ENCODE assay signal across 13 cellular contexts in the genomic region with DNA sequence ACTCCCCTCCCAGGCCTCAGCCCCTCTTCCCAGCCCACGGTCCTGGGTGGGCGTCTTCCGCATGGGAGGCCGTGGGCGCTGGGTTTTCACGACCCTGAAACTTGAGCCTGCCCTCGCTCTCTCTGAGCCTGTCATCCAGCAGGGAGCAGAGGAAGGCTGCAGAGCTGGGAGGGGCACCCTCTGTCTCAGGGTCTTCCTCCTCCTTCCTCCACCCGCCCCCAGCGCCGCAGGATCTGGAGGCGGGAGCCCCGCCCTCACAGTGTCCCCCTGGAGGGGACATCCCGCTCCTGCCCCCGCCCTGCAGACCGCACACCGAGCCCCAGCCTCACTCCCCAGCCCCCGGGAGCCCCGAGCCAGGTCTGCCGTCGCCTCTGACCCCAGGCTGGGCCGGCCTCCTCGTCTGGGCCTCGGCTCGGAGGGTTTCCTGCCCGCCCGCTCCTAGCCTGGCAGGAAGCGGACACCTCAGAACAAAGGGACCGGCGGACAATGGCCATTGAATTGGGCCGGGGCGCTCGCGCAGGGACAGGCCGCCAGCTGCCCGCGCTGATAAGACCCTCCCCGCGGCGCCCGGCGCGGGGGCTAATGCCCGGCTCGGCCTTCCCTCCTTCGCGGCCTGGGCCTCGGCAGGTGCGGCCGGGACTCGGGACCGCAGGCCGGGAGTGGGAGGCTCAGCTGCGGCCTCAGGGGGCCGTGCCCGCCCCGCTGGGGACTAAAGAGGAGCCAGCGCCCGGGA. TPM values are rescaled to one million over a fixed set of nuclear protein-coding genes. Genes with fewer than 3 reads are reported as not detected.
DNase-seq lines count a peak whose midpoint lies in the region; ATAC-seq and TF ChIP-seq lines count a peak whose summit lies in the region.
"Had no signal": no experiment of that assay in that cellular context is flagged by ENCODE, and none has a peak within 500 bp of the region (broad histone marks: within the 10 kb centered on the region; RNA-seq: fewer than 3 reads in every experiment).

No MANE protein-coding gene starts in this region.

- peaks cover 19% of the 10 kb centered on the region for H3K4me1 Mint-ChIP-seq in central memory CD8-positive, alpha-beta T cell

- H3K9me3 Mint-ChIP-seq in central memory CD8-positive, alpha-beta T cell: no peaks in the 10 kb centered on the region
- H3K9me3 Mint-ChIP-seq: activated T-helper 17 cell treated with anti-CD3 and anti-CD28 coated beads, Interleukin-2, amount 50 U/mL, for 72 hours; stimulated activated naive B cell treated with anti-CD40 and anti-IgM and Interleukin-4, amounts not matched to agents 10 μg/mL and 1 μg/mL and 100 μg/mL, for 72 hours had no signal

- peak overlapping the region; percentile 75 for H3K23ac ChIP-seq in neuronal stem cell (ENCODE audit: low read depth, low read length, poor library complexity)

- H3K14ac ChIP-seq in neuronal stem cell (ENCODE audit: low read length): no peak overlapping the region

- H3K9me3 ChIP-seq in ES-I3 (ENCODE audit: control insufficient read depth, insufficient read depth, low read length) (no peaks in the 10 kb centered on the region), neuronal stem cell (replicated peaks in 1 of 2; ENCODE audit: control insufficient read depth in 2 of 2, insufficient read depth in 1 of 2, low read depth in 1 of 2, low read length in 2 of 2) (peaks cover 0 to 2% of the 10 kb centered on the region in 2 donors), prostate gland (no peaks in the 10 kb centered on the region)
- H3K9me3 ChIP-seq: SK-N-SH had no signal

- H3K4me2 ChIP-seq in neuronal stem cell (ENCODE audit: insufficient read depth, low read length, poor library complexity, severe bottlenecking): peak overlapping the region; percentile 71
- H3K4me2 ChIP-seq: SK-N-SH had no signal

- H3K36me3 Mint-ChIP-seq in central memory CD8-positive, alpha-beta T cell (ENCODE audit: insufficient read depth): peaks cover 4% of the 10 kb centered on the region
- H3K36me3 Mint-ChIP-seq: stimulated activated naive B cell treated with anti-CD40 and anti-IgM and Interleukin-4, amounts not matched to agents 10 μg/mL and 1 μg/mL and 100 μg/mL, for 72 hours had no signal

- H3K79me1 ChIP-seq in neuronal stem cell (ENCODE audit: low read depth, low read length): peaks cover 1% of the 10 kb centered on the region

- no peak for TF ChIP-seq POLR2A in prostate gland (IDR thresholded peaks at IDR 0.05)

- peaks cover 0 to 4% (median 0%) of the 10 kb centered on the region in 3 experiments for H3K27me3 ChIP-seq in neuronal stem cell (ENCODE audit: control insufficient read depth in 3 of 3, insufficient read depth in 3 of 3, low read depth in 1 of 3, low read length in 3 of 3)
- peaks cover 7% of the 10 kb centered on the region for H3K27me3 ChIP-seq in prostate gland (replicated peaks; ENCODE audit: insufficient read depth)

- H2BK120ac ChIP-seq in neuronal stem cell (ENCODE audit: low read depth, low read length): peak overlapping the region; percentile 92

- ATAC-seq in central memory CD8-positive, alpha-beta T cell (replicated peaks; ENCODE audit: extremely low read depth, poor library complexity, severe bottlenecking): no peak
- no peak for ATAC-seq in HG02852 (IDR thresholded peaks at IDR 0.05; ENCODE audit: unreplicated experiment)
- ATAC-seq: activated T-helper 17 cell treated with anti-CD3 and anti-CD28 coated beads, Interleukin-2, amount 50 U/mL, for 72 hours; HCT116 had no signal

- H3K36me3 ChIP-seq in ES-I3 (ENCODE audit: insufficient read depth, low read length) (no peaks in the 10 kb centered on the region), neuronal stem cell (replicated peaks in 1 of 2; ENCODE audit: control insufficient read depth in 2 of 2, insufficient read depth in 2 of 2, low read length in 2 of 2) (no peaks in the 10 kb centered on the region), prostate gland (no peaks in the 10 kb centered on the region)

- H2BK5ac ChIP-seq in neuronal stem cell (ENCODE audit: low read length): peak overlapping the region; percentile 98

- no peak overlapping the region for H3K4ac ChIP-seq in neuronal stem cell (ENCODE audit: low read length)

- H4K91ac ChIP-seq in neuronal stem cell (ENCODE audit: low read depth, low read length, poor library complexity): peak overlapping the region; percentile 94

- H2AK5ac ChIP-seq in neuronal stem cell (ENCODE audit: low read depth, low read length): peak overlapping the region; percentile 98

- H3K27me3 Mint-ChIP-seq in central memory CD8-positive, alpha-beta T cell: peaks cover 60% of the 10 kb centered on the region

- TF ChIP-seq CTCF in prostate gland (IDR thresholded peaks at IDR 0.05): no peak

- peak overlapping the region; percentile 58 for H2BK12ac ChIP-seq in neuronal stem cell (ENCODE audit: low read length)

- intact Hi-C loops in prostate gland (cut with DNase I): no loop called here

- H2AFZ ChIP-seq in neuronal stem cell (ENCODE audit: low read length): peak overlapping the region; percentile 98

- no CpG with 5 or more reads among the region's 58 CpGs for WGBS in neuronal stem cell (ENCODE audit: extremely low coverage in 2 of 2, insufficient read length in 2 of 2, insufficient replicate concordance in 1 of 2), 2 donors
- WGBS in prostate gland: 23% methylated on average over 21 of the region's 58 CpGs

- H3K4me3 Mint-ChIP-seq in central memory CD8-positive, alpha-beta T cell: peak overlapping the region; percentile 50
- H3K4me3 Mint-ChIP-seq: activated T-helper 17 cell treated with anti-CD3 and anti-CD28 coated beads, Interleukin-2, amount 50 U/mL, for 72 hours had no signal

- peak overlapping the region; percentile 100 for H3K18ac ChIP-seq in neuronal stem cell (ENCODE audit: low read length)

- no peak for DNase-seq in central memory CD8-positive, alpha-beta T cell (ENCODE audit: low spot score in 2 of 2)
- peak; percentile 90 for DNase-seq in neuronal stem cell (ENCODE audit: low spot score)
- DNase-seq in RPMI8226: no peak
- DNase-seq in MV-4-11 (lab: John Stamatoyannopoulos, UW): no peak
- DNase-seq in prostate gland (ENCODE audit: low spot score): no peak
- DNase-seq: GDM1, SK-N-SH had no signal

- H3K9ac ChIP-seq in ES-I3 (ENCODE audit: low read depth, low read length) (peak overlapping the region; percentile 42), neuronal stem cell (ENCODE audit: low read depth, low read length, poor library complexity) (peak overlapping the region; percentile 67)
- H3K9ac ChIP-seq: SK-N-SH had no signal

- peak overlapping the region; percentile 93 for H2BK15ac ChIP-seq in neuronal stem cell (ENCODE audit: low read length)

- H4K8ac ChIP-seq in neuronal stem cell (ENCODE audit: low read depth, low read length): no peak overlapping the region

- H3K27ac Mint-ChIP-seq in central memory CD8-positive, alpha-beta T cell (ENCODE audit: low read depth): no peak overlapping the region
- H3K27ac Mint-ChIP-seq: activated T-helper 17 cell treated with anti-CD3 and anti-CD28 coated beads, Interleukin-2, amount 50 U/mL, for 72 hours had no signal

- H3K4me3 ChIP-seq in iPS-11a (ENCODE audit: low read depth, low read length): peak overlapping the region; percentile 8
- H3K4me3 ChIP-seq in neuronal stem cell (ENCODE audit: low read length in 2 of 2): peak overlapping the region; percentile 41 to 46
- H3K4me3 ChIP-seq in prostate gland: no peak overlapping the region

- H3K4me1 ChIP-seq in ES-I3 (ENCODE audit: insufficient read depth, low read length) (peaks cover 7% of the 10 kb centered on the region; the same call in 1 of the 2 replicates), neuronal stem cell (ENCODE audit: control insufficient read depth in 2 of 2, insufficient read depth in 1 of 2, low read depth in 1 of 2, low read length in 2 of 2) (peaks cover 24 to 52% of the 10 kb centered on the region in 2 donors), prostate gland (replicated peaks) (no peaks in the 10 kb centered on the region)

- H3K27ac ChIP-seq in neuronal stem cell (replicated peaks; ENCODE audit: low read length) (peak overlapping the region; percentile 86), prostate gland (no peak overlapping the region)

RNA-seq across cellular contexts. Expression of gene NUDT14, which starts 15.3 kb away (rescaled TPM):
- polyA plus RNA-seq in neuronal stem cell (2013, experiment 1 of 2): 21.6 TPM
- polyA plus RNA-seq in neuronal stem cell (2013, experiment 2 of 2): 21.9 TPM
- total RNA-seq in prostate gland: 10 to 100 TPM; 32.9 to 36.5 TPM

RNA-seq across cellular contexts. Expression of gene JAG2, which starts 27.8 kb away (rescaled TPM):
- 5.2 TPM for polyA plus RNA-seq in neuronal stem cell (2013, experiment 1 of 2)
- polyA plus RNA-seq in neuronal stem cell (2013, experiment 2 of 2): 4.9 TPM
- total RNA-seq in prostate gland: 10 to 100 TPM; 26.8 to 30.5 TPM

RNA-seq across cellular contexts. Expression of gene BTBD6, which starts 51.9 kb away (rescaled TPM):
- polyA plus RNA-seq in neuronal stem cell (2013, experiment 1 of 2): 10.8 TPM
- polyA plus RNA-seq in neuronal stem cell (2013, experiment 2 of 2): 10.4 TPM
- total RNA-seq in prostate gland: 10 to 100 TPM; 60.0 to 82.5 TPM

Comparison
In these comparisons a context has a peak if more than half of its experiments do, and no peak if none do; other contexts are left out.
1. H3K4me3 ChIP-seq: peak in iPS-11a (single experiment) and neuronal stem cell (2 of 2); none in prostate gland (0 of 2).